ENCODE assay signal across 8 cellular contexts in the genomic region with DNA sequence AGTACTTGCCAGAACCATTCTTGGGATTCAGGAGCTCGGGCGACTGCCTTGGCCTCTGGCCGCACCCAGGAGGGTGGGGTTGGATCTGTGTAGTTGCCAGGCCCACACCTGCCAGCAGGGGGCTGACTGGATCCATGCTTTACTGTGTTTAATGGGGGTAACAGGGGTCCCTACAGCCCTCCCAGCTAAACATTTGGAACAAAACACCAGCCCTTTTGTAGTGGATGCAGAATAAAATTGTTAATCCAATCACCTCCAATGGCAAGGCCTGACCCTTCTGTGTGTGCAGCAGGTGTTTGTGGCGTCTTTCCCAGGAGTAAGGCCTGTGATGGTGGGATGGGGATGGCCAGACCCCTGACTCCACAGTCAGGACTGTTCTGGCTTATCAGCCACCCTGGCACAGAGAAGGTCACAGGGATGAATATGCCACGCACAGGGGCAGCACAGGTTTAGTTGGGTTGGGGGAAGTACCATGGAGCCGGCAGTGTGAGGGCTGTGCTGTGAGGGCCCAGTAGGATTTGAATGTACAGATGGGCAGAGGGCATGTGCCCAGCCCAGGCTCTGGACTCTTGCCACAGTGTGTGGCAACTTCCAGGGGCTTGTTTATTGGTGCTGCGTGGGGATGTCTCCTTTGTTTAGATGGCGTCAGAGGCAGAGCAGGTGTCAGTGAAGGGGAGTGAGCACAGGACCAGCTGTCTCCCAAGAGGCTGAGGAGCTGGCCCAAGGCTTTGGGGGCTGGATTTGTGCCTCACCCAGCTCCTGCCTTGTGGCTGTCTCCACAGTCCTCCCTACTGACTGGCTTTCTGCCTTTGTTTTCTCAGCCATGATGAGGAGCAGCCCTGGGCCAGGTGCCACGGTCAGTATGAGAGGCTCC. TPM values are rescaled to one million over a fixed set of nuclear protein-coding genes. Genes with fewer than 3 reads are reported as not detected.
DNase-seq lines count a peak whose midpoint lies in the region; ATAC-seq, FAIRE-seq and TF ChIP-seq lines count a peak whose summit lies in the region.

No MANE protein-coding gene starts in this region.

- H3K27me3 Mint-ChIP-seq in activated CD8-positive, alpha-beta T cell treated with anti-CD3 and anti-CD28 coated beads, Interleukin-2, amount 10 ng/mL, durations not matched to agents 7 days and 5 days (ENCODE audit: low read depth), result no peaks in the 10 kb centered on the region

- CTCF ChIA-PET in activated CD8-positive, alpha-beta T cell treated with anti-CD3 and anti-CD28 coated beads, Interleukin-2, amount 10 ng/mL, durations not matched to agents 7 days and 5 days (lab: Charles Lee), result interaction anchor here (0.6 to 5.4 kb wide), 16 partner anchors 9 to 120 kb away, joined by 3 to 57 read pairs (median 5); partner anchors contain the start of genes GTPBP1 and NPTXR

- DNase-seq in GM06990 (ENCODE audit: extremely low read depth, insufficient read length) (no peak), NCI-H1105 treated with DMSO at 0.1 percent for 48 hours (lab: John Stamatoyannopoulos, UW) (peak; percentile 82), epithelial cell of esophagus (ENCODE audit: low read depth) (peak; percentile 46), myocyte (ENCODE audit: low read depth) (peak; percentile 98), urothelium cell line (ENCODE audit: low spot score) (peak; percentile 67), DMS79 (lab: John Stamatoyannopoulos, UW) (no peak)
- peak; percentile 74 for DNase-seq in activated CD8-positive, alpha-beta T cell treated with anti-CD3 and anti-CD28 coated beads, Interleukin-2, amount 10 ng/mL, durations not matched to agents 7 days and 5 days

- POLR2A ChIA-PET in activated CD8-positive, alpha-beta T cell treated with anti-CD3 and anti-CD28 coated beads, Interleukin-2, amount 10 ng/mL, durations not matched to agents 7 days and 5 days (lab: Charles Lee), result interaction anchor here (0.9 to 16.4 kb wide), 10 partner anchors 10 to 37 kb away, joined by 3 to 307 read pairs (median 9); partner anchors contain the start of genes GTPBP1 and SUN2

- peak; percentile 69 for FAIRE-seq in urothelium cell line (lab: Jason Lieb, UNC)

- peak; percentile 82 for TF ChIP-seq CTCF in GM06990 (IDR thresholded peaks at IDR 0.05; ENCODE audit: insufficient read depth, low read length, poor library complexity, severe bottlenecking)
- TF ChIP-seq CTCF in epithelial cell of esophagus (IDR thresholded peaks at IDR 0.05; ENCODE audit: insufficient read depth, low read depth, low read length, missing control alignments), result peak; percentile 89

- peak; percentile 59 for ATAC-seq in activated CD8-positive, alpha-beta T cell treated with anti-CD3 and anti-CD28 coated beads, Interleukin-2, amount 10 ng/mL, durations not matched to agents 7 days and 5 days
- ATAC-seq in GM18870 (IDR thresholded peaks at IDR 0.05; ENCODE audit: unreplicated experiment), result no peak

- no peaks in the 10 kb centered on the region for H3K27me3 ChIP-seq in GM06990 (replicated peaks; ENCODE audit: control insufficient read depth, insufficient read depth, low read length)

- H3K36me3 Mint-ChIP-seq in activated CD8-positive, alpha-beta T cell treated with anti-CD3 and anti-CD28 coated beads, Interleukin-2, amount 10 ng/mL, durations not matched to agents 7 days and 5 days (ENCODE audit: low read depth), result peaks cover 77% of the 10 kb centered on the region

- peaks cover 47% of the 10 kb centered on the region for H3K4me1 Mint-ChIP-seq in activated CD8-positive, alpha-beta T cell treated with anti-CD3 and anti-CD28 coated beads, Interleukin-2, amount 10 ng/mL, durations not matched to agents 7 days and 5 days (ENCODE audit: low read depth)

- peaks cover 60% of the 10 kb centered on the region for H3K36me3 ChIP-seq in GM06990 (ENCODE audit: control insufficient read depth, insufficient read depth, low read length)

- H3K9me3 Mint-ChIP-seq in activated CD8-positive, alpha-beta T cell treated with anti-CD3 and anti-CD28 coated beads, Interleukin-2, amount 10 ng/mL, durations not matched to agents 7 days and 5 days (ENCODE audit: insufficient read depth), result no peaks in the 10 kb centered on the region

- H3K4me3 ChIP-seq in GM06990 (replicated peaks; ENCODE audit: low read depth, low read length) (no peak overlapping the region), epithelial cell of esophagus (ENCODE audit: low read length) (no peak overlapping the region)

- H3K4me3 Mint-ChIP-seq in activated CD8-positive, alpha-beta T cell treated with anti-CD3 and anti-CD28 coated beads, Interleukin-2, amount 10 ng/mL, durations not matched to agents 7 days and 5 days, result peak overlapping the region; percentile 18

- peak overlapping the region; percentile 85 for H3K27ac Mint-ChIP-seq in activated CD8-positive, alpha-beta T cell treated with anti-CD3 and anti-CD28 coated beads, Interleukin-2, amount 10 ng/mL, durations not matched to agents 7 days and 5 days

RNA-seq across cellular contexts. Expression of gene SUN2, which starts 22.2 kb away (rescaled TPM):
- total RNA-seq in activated CD8-positive, alpha-beta T cell treated with anti-CD3 and anti-CD28 coated beads, Interleukin-2, amount 10 ng/mL, durations not matched to agents 7 days and 5 days, result 100 to 1,000 TPM; 481 to 482 TPM
- total RNA-seq in myocyte, result 181 and 248 TPM in 2 replicates
- polyA plus RNA-seq in myocyte (2012), result 84.4 TPM

RNA-seq across cellular contexts. Expression of gene GTPBP1, which starts 27.8 kb away (rescaled TPM):
- 10 to 100 TPM; 71.8 to 73.9 TPM for total RNA-seq in activated CD8-positive, alpha-beta T cell treated with anti-CD3 and anti-CD28 coated beads, Interleukin-2, amount 10 ng/mL, durations not matched to agents 7 days and 5 days
- total RNA-seq in myocyte, result 31.4 and 36.9 TPM in 2 replicates
- 36.3 TPM for polyA plus RNA-seq in myocyte (2012)

RNA-seq across cellular contexts. Expression of gene JOSD1, which starts 32.8 kb away (rescaled TPM):
- total RNA-seq in activated CD8-positive, alpha-beta T cell treated with anti-CD3 and anti-CD28 coated beads, Interleukin-2, amount 10 ng/mL, durations not matched to agents 7 days and 5 days, result 10 to 100 TPM; 60.0 to 63.7 TPM
- 59.2 and 59.4 TPM in 2 replicates for total RNA-seq in myocyte
- polyA plus RNA-seq in myocyte (2012), result 42.6 TPM

RNA-seq across cellular contexts. Expression of gene TOMM22, which starts 51.8 kb away (rescaled TPM):
- total RNA-seq in activated CD8-positive, alpha-beta T cell treated with anti-CD3 and anti-CD28 coated beads, Interleukin-2, amount 10 ng/mL, durations not matched to agents 7 days and 5 days, result 10 to 100 TPM; 91.3 to 98.7 TPM
- 54.7 and 56.4 TPM in 2 replicates for total RNA-seq in myocyte
- 61.4 TPM for polyA plus RNA-seq in myocyte (2012)

Comparison
In these comparisons a context has a peak if more than half of its experiments do, and no peak if none do; other contexts are left out.
1. DNase-seq: peak in NCI-H1105 treated with DMSO at 0.1 percent for 48 hours (single experiment), activated CD8-positive, alpha-beta T cell treated with anti-CD3 and anti-CD28 coated beads, Interleukin-2, amount 10 ng/mL, durations not matched to agents 7 days and 5 days (single experiment), epithelial cell of esophagus (single experiment), myocyte (single experiment) and urothelium cell line (single experiment); none in GM06990 (single experiment) and DMS79 (single experiment).